In the genomic region with DNA sequence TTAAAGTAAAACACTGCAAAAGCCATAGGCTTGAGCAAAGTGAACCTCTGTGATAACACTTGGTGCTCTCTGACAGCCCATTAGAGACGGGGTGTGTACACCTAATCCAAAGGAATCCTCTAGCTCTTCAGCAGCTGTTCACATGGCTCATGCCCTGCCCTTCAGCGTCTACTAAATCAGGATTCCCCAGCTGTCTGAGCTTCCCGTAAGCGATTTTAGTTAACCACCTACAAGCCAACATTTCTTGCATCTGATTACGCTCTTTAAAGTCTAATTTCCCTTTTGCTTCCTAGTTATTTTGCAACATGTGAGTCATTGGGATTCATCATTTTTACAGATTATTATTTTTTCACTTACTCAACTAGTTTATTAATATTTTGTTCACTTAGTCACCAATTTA, we compare ENCODE assay signal across 15 cellular contexts. TPM values are rescaled to one million over a fixed set of nuclear protein-coding genes. Genes with fewer than 3 reads are reported as not detected.
A peak's percentile ranks its signal among the peaks of the same experiment; 100 is the strongest.
DNase-seq lines count a peak whose midpoint lies in the region; ATAC-seq and TF ChIP-seq lines count a peak whose summit lies in the region.
"Had no signal": no experiment of that assay in that cellular context is flagged by ENCODE, and none has a peak within 500 bp of the region (broad histone marks: within the 10 kb centered on the region; RNA-seq: fewer than 3 reads in every experiment).

No MANE protein-coding gene starts in this region.

- in situ Hi-C loops in brain microvascular endothelial cell (cut with HindIII; ENCODE audit: low pct_ligation_motif_present, low sequenced_read_pairs), result no loop called here

- H3K27me3 ChIP-seq in SJCRH30 (no peaks in the 10 kb centered on the region), uterus (no peaks in the 10 kb centered on the region), brain microvascular endothelial cell (replicated peaks) (no peaks in the 10 kb centered on the region)

- H3K36me3 ChIP-seq in SJCRH30, result no peaks in the 10 kb centered on the region
- no peaks in the 10 kb centered on the region for H3K36me3 ChIP-seq in uterus
- H3K36me3 ChIP-seq in brain microvascular endothelial cell (replicated peaks), result no peaks in the 10 kb centered on the region
- H3K36me3 ChIP-seq: prostate gland had no signal

- H3K4me3 ChIP-seq in SJCRH30 (peak overlapping the region; percentile 43), uterus (peak overlapping the region; percentile 0 to 1), brain microvascular endothelial cell (ENCODE audit: low read depth, low read length) (no peak overlapping the region)
- H3K4me3 ChIP-seq: prostate gland had no signal

- DNase-seq in SJCRH30 (peak; percentile 73 to 85), fibroblast of the conjunctiva (ENCODE audit: low read depth) (peak; percentile 9), myocyte (ENCODE audit: low read depth) (peak; percentile 91), uterus (peak; percentile 29 to 30), brain microvascular endothelial cell (no peak)
- DNase-seq in stimulated activated naive CD4-positive, alpha-beta T cell treated with Interleukin-2 at 50 U/mL for 16 hours (lab: John Stamatoyannopoulos, UW), result no peak
- DNase-seq: activated CD4-positive, alpha-beta T cell treated with anti-CD3 and anti-CD28 coated beads, Interleukin-2, amount 50 U/mL, for 1 hour; activated naive CD8-positive, alpha-beta T cell treated with anti-CD3 and anti-CD28 coated beads, Interleukin-2, amount 10 ng/mL, durations not matched to agents 7 days and 5 days; activated T-cell treated with anti-CD3 and anti-CD28 coated beads, Interleukin-2, amount 50 U/mL, for 24 hours; dermis blood vessel endothelial cell; stimulated activated CD4-positive, alpha-beta T cell treated with anti-CD3 and anti-CD28 coated beads, Interleukin-2, amount 100 ng/mL, for 48 hours had no signal

- H3K4me1 ChIP-seq in SJCRH30, result peaks cover 10% of the 10 kb centered on the region
- no peaks in the 10 kb centered on the region for H3K4me1 ChIP-seq in uterus
- H3K4me1 ChIP-seq: prostate gland had no signal

- TF ChIP-seq POLR2A in uterus (IDR thresholded peaks at IDR 0.05), result no peak

- no peak for ATAC-seq in GM21723 (IDR thresholded peaks at IDR 0.05; ENCODE audit: unreplicated experiment)

- H3K27ac ChIP-seq in SJCRH30 (peak overlapping the region; percentile 75), uterus (peak overlapping the region; percentile 63), brain microvascular endothelial cell (no peak overlapping the region)
- H3K27ac ChIP-seq: C4-2B, prostate gland had no signal

- TF ChIP-seq CTCF in uterus (IDR thresholded peaks at IDR 0.05), result no peak
- no peak for TF ChIP-seq CTCF in brain microvascular endothelial cell (IDR thresholded peaks at IDR 0.05; ENCODE audit: low read depth, low read length, missing control alignments)

- H3K9me3 ChIP-seq in SJCRH30 (replicated peaks) (no peaks in the 10 kb centered on the region), uterus (no peaks in the 10 kb centered on the region)
- H3K9me3 ChIP-seq: prostate gland had no signal

- intact Hi-C loops in uterus (cut with DNase I; ENCODE audit: low total_unique reads), result no loop called here

RNA-seq across cellular contexts. Expression of a gene that starts 6.5 kb away (rescaled TPM):
- 80.7 and 94.8 TPM in 2 replicates for total RNA-seq in SJCRH30 (2014; rRNA removed; shearing (Covaris generic))
- 116 and 123 TPM in 2 replicates for total RNA-seq in myocyte
- polyA plus RNA-seq in myocyte (2012), result 17.8 TPM
- 100 to 1,000 TPM in 2 of 4 donors, 10 to 100 TPM in 2; 73.8 to 147 (median 97.8) TPM for total RNA-seq in uterus
- total RNA-seq: HT-29 had no signal

Comparison
In these comparisons a context has a peak if more than half of its experiments do, and no peak if none do; other contexts are left out.
1. DNase-seq: peak in SJCRH30 (2 of 2), fibroblast of the conjunctiva (single experiment), myocyte (single experiment) and uterus (2 of 2); none in brain microvascular endothelial cell (single experiment) and stimulated activated naive CD4-positive, alpha-beta T cell treated with Interleukin-2 at 50 U/mL for 16 hours (single experiment).